In the genomic region with DNA sequence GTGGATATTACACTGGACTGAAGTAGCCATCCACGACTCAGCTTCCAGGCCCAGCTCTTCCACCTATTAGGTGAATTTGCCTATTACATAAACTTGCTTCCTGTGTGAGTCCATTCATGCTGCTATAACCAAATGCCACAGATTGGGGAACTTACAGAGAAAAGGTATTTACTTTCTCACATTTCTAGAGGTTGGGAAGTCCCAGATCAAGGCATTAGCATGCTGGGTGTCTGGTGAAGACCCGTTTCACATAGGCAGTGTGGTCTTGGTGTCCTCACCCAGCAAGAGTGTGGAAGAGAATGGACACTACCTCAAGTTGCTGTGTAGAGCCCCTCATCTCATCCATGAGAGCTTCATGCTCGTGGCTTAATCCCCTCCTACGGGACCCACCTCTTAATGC, we compare ENCODE assay signal across 33 cellular contexts.
"Had no signal": no experiment of that assay in that cellular context is flagged by ENCODE, and none has a peak within 500 bp of the region (broad histone marks: within the 10 kb centered on the region; RNA-seq: fewer than 3 reads in every experiment).

No MANE protein-coding gene starts in this region.

- H3K27ac ChIP-seq: adrenal gland, ascending aorta, epithelial cell of prostate, esophagus squamous epithelium, gastroesophageal sphincter had no signal

- H3K36me3 ChIP-seq: adrenal gland, ascending aorta, esophagus squamous epithelium, gastroesophageal sphincter had no signal

- H3K9me3 ChIP-seq: adrenal gland, ascending aorta had no signal

- DNase-seq: activated CD4-positive, alpha-beta memory T cell treated with anti-CD3 and anti-CD28 coated beads for 36 hours; activated CD4-positive, alpha-beta T cell treated with anti-CD3 and anti-CD28 coated beads for 36 hours; activated CD4-positive, alpha-beta T cell treated with anti-CD3 and anti-CD28 coated beads, Interleukin-2, amount 10 ng/mL, durations not matched to agents 24 days and 14 days; activated CD4-positive, CD25-positive, alpha-beta regulatory T cell; activated CD4-positive, CD25-positive, alpha-beta regulatory T cell treated with anti-CD3 and anti-CD28 coated beads, Interleukin-2, amount 50 U/mL, for 72 hours; activated CD8-positive, alpha-beta memory T cell treated with anti-CD3 and anti-CD28 coated beads, Interleukin-2, amount 10 ng/mL, durations not matched to agents 7 days and 5 days; activated CD8-positive, alpha-beta memory T cell treated with anti-CD3 and anti-CD28 coated beads, Interleukin-2, amount 50 U/mL, for 4 hours; activated CD8-positive, alpha-beta T cell treated with anti-CD3 and anti-CD28 coated beads, Interleukin-2, amount 10 ng/mL, durations not matched to agents 7 days and 5 days; activated effector memory CD4-positive, alpha-beta T cell treated with anti-CD3 and anti-CD28 coated beads, Interleukin-2, amount 50 U/mL, for 16 hours; activated naive CD4-positive, alpha-beta T cell treated with anti-CD3 and anti-CD28 coated beads for 36 hours; activated naive CD8-positive, alpha-beta T cell treated with anti-CD3 and anti-CD28 coated beads for 36 hours; activated naive CD8-positive, alpha-beta T cell treated with anti-CD3 and anti-CD28 coated beads, Interleukin-2, amount 50 U/mL, for 24 hours; activated T-cell treated with anti-CD3 and anti-CD28 coated beads, Interleukin-2, amount 50 U/mL, for 1 hour; activated T-cell treated with anti-CD3 and anti-CD28 coated beads, Interleukin-2, amount 50 U/mL, for 48 hours; adrenal gland; amygdala; cortex of kidney; dermis blood vessel endothelial cell; effector CD4-positive, alpha-beta T cell; effector memory CD8-positive, alpha-beta T cell; esophagus squamous epithelium; foreskin melanocyte; T-helper 2 cell had no signal

- H3K4me3 ChIP-seq: adrenal gland, ascending aorta, esophagus squamous epithelium, gastroesophageal sphincter had no signal

- H3K27ac Mint-ChIP-seq: activated CD4-positive, alpha-beta memory T cell treated with anti-CD3 and anti-CD28 coated beads for 36 hours; activated CD4-positive, alpha-beta T cell treated with anti-CD3 and anti-CD28 coated beads for 36 hours; activated CD4-positive, alpha-beta T cell treated with anti-CD3 and anti-CD28 coated beads, Interleukin-2, amount 10 ng/mL, durations not matched to agents 24 days and 14 days; activated CD8-positive, alpha-beta memory T cell treated with anti-CD3 and anti-CD28 coated beads, Interleukin-2, amount 10 ng/mL, durations not matched to agents 7 days and 5 days; activated CD8-positive, alpha-beta T cell treated with anti-CD3 and anti-CD28 coated beads, Interleukin-2, amount 10 ng/mL, durations not matched to agents 7 days and 5 days; activated naive CD4-positive, alpha-beta T cell treated with anti-CD3 and anti-CD28 coated beads for 36 hours; activated naive CD4-positive, alpha-beta T cell treated with anti-CD3 and anti-CD28 coated beads, Interleukin-2, amount 50 U/mL, for 24 hours; activated naive CD8-positive, alpha-beta T cell treated with anti-CD3 and anti-CD28 coated beads for 36 hours; activated naive CD8-positive, alpha-beta T cell treated with anti-CD3 and anti-CD28 coated beads, Interleukin-2, amount 50 U/mL, for 24 hours; activated T-helper 1 cell treated with anti-CD3 and anti-CD28 coated beads, Interleukin-12 subunit alpha, Interleukin-12 subunit beta, Interleukin-2, Interleukin-4 antibody, amounts not matched to agents 30 ng/mL and 10 ng/mL and 1 ng/mL, durations not matched to agents 14 hours and 24 hours and 36 hours; activated T-helper 2 cell treated with anti-CD3 and anti-CD28 coated beads, Interferon-gamma antibody, Interleukin-2, Interleukin-4, amounts not matched to agents 10 μg/mL and 5 μg/mL and 100 μg/mL, durations not matched to agents 14 hours and 24 hours and 36 hours; brain; effector memory CD8-positive, alpha-beta T cell had no signal

- H3K4me3 Mint-ChIP-seq: activated CD4-positive, alpha-beta memory T cell treated with anti-CD3 and anti-CD28 coated beads for 36 hours; activated CD4-positive, alpha-beta T cell treated with anti-CD3 and anti-CD28 coated beads for 36 hours; activated CD4-positive, alpha-beta T cell treated with anti-CD3 and anti-CD28 coated beads, Interleukin-2, amount 10 ng/mL, durations not matched to agents 24 days and 14 days; activated CD8-positive, alpha-beta memory T cell treated with anti-CD3 and anti-CD28 coated beads, Interleukin-2, amount 10 ng/mL, durations not matched to agents 7 days and 5 days; activated CD8-positive, alpha-beta T cell treated with anti-CD3 and anti-CD28 coated beads, Interleukin-2, amount 10 ng/mL, durations not matched to agents 7 days and 5 days; activated naive CD4-positive, alpha-beta T cell treated with anti-CD3 and anti-CD28 coated beads for 36 hours; activated naive CD4-positive, alpha-beta T cell treated with anti-CD3 and anti-CD28 coated beads, Interleukin-2, amount 50 U/mL, for 24 hours; activated naive CD8-positive, alpha-beta T cell treated with anti-CD3 and anti-CD28 coated beads for 36 hours; activated naive CD8-positive, alpha-beta T cell treated with anti-CD3 and anti-CD28 coated beads, Interleukin-2, amount 50 U/mL, for 24 hours; activated T-helper 1 cell treated with anti-CD3 and anti-CD28 coated beads, Interleukin-12 subunit alpha, Interleukin-12 subunit beta, Interleukin-2, Interleukin-4 antibody, amounts not matched to agents 30 ng/mL and 10 ng/mL and 1 ng/mL, durations not matched to agents 14 hours and 24 hours and 36 hours; brain; central memory CD8-positive, alpha-beta T cell; effector memory CD8-positive, alpha-beta T cell had no signal

- ATAC-seq: activated CD4-positive, alpha-beta T cell treated with anti-CD3 and anti-CD28 coated beads for 36 hours; activated CD8-positive, alpha-beta memory T cell treated with anti-CD3 and anti-CD28 coated beads, Interleukin-2, amount 10 ng/mL, durations not matched to agents 7 days and 5 days; activated CD8-positive, alpha-beta T cell treated with anti-CD3 and anti-CD28 coated beads, Interleukin-2, amount 10 ng/mL, durations not matched to agents 7 days and 5 days; activated naive CD8-positive, alpha-beta T cell treated with anti-CD3 and anti-CD28 coated beads, Interleukin-2, amount 50 U/mL, for 24 hours; effector memory CD8-positive, alpha-beta T cell; gastroesophageal sphincter had no signal

- H3K4me1 Mint-ChIP-seq: activated CD4-positive, alpha-beta T cell treated with anti-CD3 and anti-CD28 coated beads for 36 hours; activated CD4-positive, alpha-beta T cell treated with anti-CD3 and anti-CD28 coated beads, Interleukin-2, amount 10 ng/mL, durations not matched to agents 24 days and 14 days; activated CD8-positive, alpha-beta memory T cell treated with anti-CD3 and anti-CD28 coated beads, Interleukin-2, amount 10 ng/mL, durations not matched to agents 7 days and 5 days; activated naive CD4-positive, alpha-beta T cell treated with anti-CD3 and anti-CD28 coated beads, Interleukin-2, amount 50 U/mL, for 24 hours; activated naive CD8-positive, alpha-beta T cell treated with anti-CD3 and anti-CD28 coated beads for 36 hours; brain; central memory CD8-positive, alpha-beta T cell had no signal

- FAIRE-seq: bronchial epithelial cell, colon had no signal

- H3K27me3 ChIP-seq: adrenal gland, ascending aorta, esophagus squamous epithelium had no signal

- H3K36me3 Mint-ChIP-seq: activated CD4-positive, alpha-beta memory T cell treated with anti-CD3 and anti-CD28 coated beads for 36 hours; activated CD8-positive, alpha-beta memory T cell treated with anti-CD3 and anti-CD28 coated beads, Interleukin-2, amount 10 ng/mL, durations not matched to agents 7 days and 5 days; activated naive CD4-positive, alpha-beta T cell treated with anti-CD3 and anti-CD28 coated beads, Interleukin-2, amount 50 U/mL, for 24 hours; activated naive CD8-positive, alpha-beta T cell treated with anti-CD3 and anti-CD28 coated beads for 36 hours; brain had no signal

- H3K4me1 ChIP-seq: adrenal gland, ascending aorta, esophagus squamous epithelium, gastroesophageal sphincter had no signal

- H3K27me3 Mint-ChIP-seq: activated CD4-positive, alpha-beta memory T cell treated with anti-CD3 and anti-CD28 coated beads for 36 hours; activated CD4-positive, alpha-beta T cell treated with anti-CD3 and anti-CD28 coated beads for 36 hours; activated CD4-positive, alpha-beta T cell treated with anti-CD3 and anti-CD28 coated beads, Interleukin-2, amount 10 ng/mL, durations not matched to agents 24 days and 14 days; activated CD8-positive, alpha-beta memory T cell treated with anti-CD3 and anti-CD28 coated beads, Interleukin-2, amount 10 ng/mL, durations not matched to agents 7 days and 5 days; activated naive CD4-positive, alpha-beta T cell treated with anti-CD3 and anti-CD28 coated beads, Interleukin-2, amount 50 U/mL, for 24 hours; activated naive CD8-positive, alpha-beta T cell treated with anti-CD3 and anti-CD28 coated beads for 36 hours; central memory CD8-positive, alpha-beta T cell; effector memory CD8-positive, alpha-beta T cell had no signal

- H3K9me3 Mint-ChIP-seq: activated CD4-positive, alpha-beta T cell treated with anti-CD3 and anti-CD28 coated beads, Interleukin-2, amount 10 ng/mL, durations not matched to agents 24 days and 14 days; activated naive CD4-positive, alpha-beta T cell treated with anti-CD3 and anti-CD28 coated beads, Interleukin-2, amount 50 U/mL, for 24 hours; activated T-helper 1 cell treated with anti-CD3 and anti-CD28 coated beads, Interleukin-12 subunit alpha, Interleukin-12 subunit beta, Interleukin-2, Interleukin-4 antibody, amounts not matched to agents 30 ng/mL and 10 ng/mL and 1 ng/mL, durations not matched to agents 14 hours and 24 hours and 36 hours; activated T-helper 2 cell treated with anti-CD3 and anti-CD28 coated beads, Interferon-gamma antibody, Interleukin-2, Interleukin-4, amounts not matched to agents 10 μg/mL and 5 μg/mL and 100 μg/mL, durations not matched to agents 14 hours and 24 hours and 36 hours had no signal
